In genomic region chrX:21440911-21441310, GRCh38 we compare ENCODE assay signal across 31 cellular contexts.
"Had no signal": no experiment of that assay in that cellular context is flagged by ENCODE, and none has a peak within 500 bp of the region (broad histone marks: within the 10 kb centered on the region; RNA-seq: fewer than 3 reads in every experiment).

No MANE protein-coding gene starts in this region.

- H3K4me3 ChIP-seq: ascending aorta, breast epithelium, SJCRH30 had no signal

- H3K36me3 ChIP-seq: ascending aorta, breast epithelium, SJCRH30, WERI-Rb-1 had no signal

- H3K27me3 Mint-ChIP-seq: activated CD4-positive, alpha-beta memory T cell treated with anti-CD3 and anti-CD28 coated beads for 36 hours; activated CD4-positive, alpha-beta T cell treated with anti-CD3 and anti-CD28 coated beads for 36 hours; activated CD4-positive, alpha-beta T cell treated with anti-CD3 and anti-CD28 coated beads, Interleukin-2, amount 10 ng/mL, durations not matched to agents 7 days and 5 days; activated naive CD8-positive, alpha-beta T cell treated with anti-CD3 and anti-CD28 coated beads, Interleukin-2, amount 10 ng/mL, durations not matched to agents 7 days and 5 days had no signal

- H3K4me1 ChIP-seq: ascending aorta, breast epithelium, SJCRH30 had no signal

- H3K9ac ChIP-seq: KMS-11 had no signal

- H3K4me2 ChIP-seq: KMS-11 had no signal

- H3K9me3 Mint-ChIP-seq: activated CD4-positive, alpha-beta memory T cell treated with anti-CD3 and anti-CD28 coated beads for 36 hours; activated CD4-positive, alpha-beta T cell treated with anti-CD3 and anti-CD28 coated beads, Interleukin-2, amount 10 ng/mL, durations not matched to agents 7 days and 5 days; activated naive CD8-positive, alpha-beta T cell treated with anti-CD3 and anti-CD28 coated beads, Interleukin-2, amount 10 ng/mL, durations not matched to agents 7 days and 5 days had no signal

- H3K27ac ChIP-seq: ascending aorta, breast epithelium, KMS-11, SJCRH30, WERI-Rb-1 had no signal

- H3K27ac Mint-ChIP-seq: activated CD4-positive, alpha-beta memory T cell treated with anti-CD3 and anti-CD28 coated beads for 36 hours; activated CD4-positive, alpha-beta T cell treated with anti-CD3 and anti-CD28 coated beads for 36 hours; activated CD4-positive, alpha-beta T cell treated with anti-CD3 and anti-CD28 coated beads, Interleukin-2, amount 10 ng/mL, durations not matched to agents 7 days and 5 days; activated naive CD8-positive, alpha-beta T cell treated with anti-CD3 and anti-CD28 coated beads, Interleukin-2, amount 10 ng/mL, durations not matched to agents 7 days and 5 days had no signal

- H3K27me3 ChIP-seq: ascending aorta, SJCRH30 had no signal

- ATAC-seq: activated CD4-positive, alpha-beta T cell treated with anti-CD3 and anti-CD28 coated beads for 36 hours; activated CD4-positive, CD25-positive, alpha-beta regulatory T cell treated with anti-CD3 and anti-CD28 coated beads, Interleukin-2, amount 50 U/mL, for 24 hours; Panc1 had no signal

- H3K36me3 Mint-ChIP-seq: activated CD4-positive, alpha-beta memory T cell treated with anti-CD3 and anti-CD28 coated beads for 36 hours had no signal

- H3K4me3 Mint-ChIP-seq: activated CD4-positive, alpha-beta memory T cell treated with anti-CD3 and anti-CD28 coated beads for 36 hours; activated CD4-positive, alpha-beta T cell treated with anti-CD3 and anti-CD28 coated beads for 36 hours; activated CD4-positive, alpha-beta T cell treated with anti-CD3 and anti-CD28 coated beads, Interleukin-2, amount 10 ng/mL, durations not matched to agents 7 days and 5 days; activated naive CD8-positive, alpha-beta T cell treated with anti-CD3 and anti-CD28 coated beads, Interleukin-2, amount 10 ng/mL, durations not matched to agents 7 days and 5 days had no signal

- DNase-seq: activated CD4-positive, alpha-beta memory T cell treated with anti-CD3 and anti-CD28 coated beads for 36 hours; activated CD4-positive, alpha-beta T cell treated with anti-CD3 and anti-CD28 coated beads for 36 hours; activated CD4-positive, alpha-beta T cell treated with anti-CD3 and anti-CD28 coated beads, Interleukin-2, amount 10 ng/mL, durations not matched to agents 7 days and 5 days; activated CD8-positive, alpha-beta memory T cell treated with anti-CD3 and anti-CD28 coated beads, Interleukin-2, amount 50 U/mL, for 4 hours; activated effector memory CD4-positive, alpha-beta T cell treated with Interleukin-2 at 50 U/mL for 16 hours; activated naive CD4-positive, alpha-beta T cell treated with anti-CD3 and anti-CD28 coated beads, Interleukin-2, amount 50 U/mL, for 16 hours; activated naive CD8-positive, alpha-beta T cell treated with anti-CD3 and anti-CD28 coated beads, Interleukin-2, amount 10 ng/mL, durations not matched to agents 7 days and 5 days; activated T-cell treated with anti-CD3 and anti-CD28 coated beads for 4 hours; activated T-cell treated with anti-CD3 and anti-CD28 coated beads, Interleukin-2, amount 50 U/mL, for 48 hours; amygdala; MM.1S; MV-4-11; NCI-H1092; NCI-H1436 treated with DMSO at 0.1 percent for 48 hours; NCI-H1694 treated with DMSO at 0.1 percent for 48 hours; NCI-H2029 treated with DMSO at 0.1 percent for 48 hours; NCI-H2107; NCI-H2171; NCI-H510A; NCI-H526; NCI-H748 treated with DMSO at 0.1 percent for 48 hours; SHP77; SJCRH30; SW 1271; T1000; WERI-Rb-1 had no signal

- H3K9me3 ChIP-seq: ascending aorta, breast epithelium, SJCRH30 had no signal
